Comparison of ENCODE assay signal across 1 cellular context in the genomic region with DNA sequence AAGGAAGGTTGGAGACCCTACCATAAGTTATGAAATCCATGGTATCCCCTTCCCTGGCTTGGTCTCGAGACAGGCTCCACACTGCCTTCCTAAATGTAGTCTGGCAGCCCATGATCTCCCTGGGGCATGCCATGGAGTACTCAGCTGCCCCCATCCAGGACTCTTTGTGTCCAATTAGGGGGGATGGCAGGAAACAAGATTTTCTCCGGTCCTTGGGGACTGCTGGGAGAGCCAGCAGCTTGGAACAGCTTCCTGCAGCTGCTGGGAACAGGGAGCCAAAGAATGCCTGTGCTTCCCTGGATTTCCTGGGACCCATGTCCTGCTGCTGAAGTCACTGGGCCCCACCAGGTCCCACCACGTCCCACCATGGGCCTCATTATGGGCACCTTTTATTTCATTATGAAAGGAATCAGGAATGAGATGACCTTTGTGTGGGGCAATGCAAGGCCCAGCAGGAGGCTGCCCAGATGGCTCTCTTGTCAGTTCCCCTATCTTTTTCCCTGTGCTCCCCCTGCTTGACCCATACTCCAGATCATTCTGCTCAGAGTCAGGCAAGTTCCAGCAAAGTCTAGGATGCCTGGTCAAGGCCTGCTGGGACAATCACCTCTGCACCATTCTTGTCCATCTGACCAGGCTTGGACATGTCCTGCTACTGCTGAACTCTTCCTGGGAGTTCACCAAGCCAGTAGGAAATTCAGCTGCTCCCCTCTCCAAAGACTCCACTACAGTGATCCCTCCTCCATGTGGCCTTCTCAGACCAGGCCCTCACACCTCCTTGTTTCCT.
TF ChIP-seq lines count a peak whose summit lies in the region.

No MANE protein-coding gene starts in this region.

TF ChIP-seq in liver, 16 proteins besides CTCF, POLR2A, EP300 and RAD21 (continued from another document):
- no peak for TF ChIP-seq TAF1 (conservative IDR thresholded peaks at IDR 0.05)
- TF ChIP-seq, protein P1, sequence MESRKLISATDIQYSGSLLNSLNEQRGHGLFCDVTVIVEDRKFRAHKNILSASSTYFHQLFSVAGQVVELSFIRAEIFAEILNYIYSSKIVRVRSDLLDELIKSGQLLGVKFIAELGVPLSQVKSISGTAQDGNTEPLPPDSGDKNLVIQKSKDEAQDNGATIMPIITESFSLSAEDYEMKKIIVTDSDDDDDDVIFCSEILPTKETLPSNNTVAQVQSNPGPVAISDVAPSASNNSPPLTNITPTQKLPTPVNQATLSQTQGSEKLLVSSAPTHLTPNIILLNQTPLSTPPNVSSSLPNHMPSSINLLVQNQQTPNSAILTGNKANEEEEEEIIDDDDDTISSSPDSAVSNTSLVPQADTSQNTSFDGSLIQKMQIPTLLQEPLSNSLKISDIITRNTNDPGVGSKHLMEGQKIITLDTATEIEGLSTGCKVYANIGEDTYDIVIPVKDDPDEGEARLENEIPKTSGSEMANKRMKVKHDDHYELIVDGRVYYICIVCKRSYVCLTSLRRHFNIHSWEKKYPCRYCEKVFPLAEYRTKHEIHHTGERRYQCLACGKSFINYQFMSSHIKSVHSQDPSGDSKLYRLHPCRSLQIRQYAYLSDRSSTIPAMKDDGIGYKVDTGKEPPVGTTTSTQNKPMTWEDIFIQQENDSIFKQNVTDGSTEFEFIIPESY (IDR thresholded peaks at IDR 0.05): no peak
- TF ChIP-seq ATF3 (IDR thresholded peaks at IDR 0.05): no peak
- TF ChIP-seq EGR1 (IDR thresholded peaks at IDR 0.05; ENCODE audit: low read depth in 2 of 2): no peak
TF ChIP-seq in liver: peak in this region for 2.
